In genomic region chr7:3923307-3923918, GRCh38 we compare ENCODE assay signal across 1 cellular context.
TF ChIP-seq lines count a peak whose summit lies in the region.

No MANE protein-coding gene starts in this region.

TF ChIP-seq in GM23338, 12 proteins besides CTCF, POLR2A, EP300 and RAD21:
- TF ChIP-seq ZNF462 (CRISPR knock-in tag; IDR thresholded peaks at IDR 0.05), result no peak
- TF ChIP-seq JUNB (IDR thresholded peaks at IDR 0.05; ENCODE audit: unreplicated experiment), result no peak
- no peak for TF ChIP-seq CREB1 (CRISPR knock-in tag; IDR thresholded peaks at IDR 0.05; ENCODE audit: low read depth)
- no peak for TF ChIP-seq REST (IDR thresholded peaks at IDR 0.05; ENCODE audit: unreplicated experiment)
- TF ChIP-seq NANOG (IDR thresholded peaks at IDR 0.05; ENCODE audit: borderline replicate concordance), result no peak
- TF ChIP-seq EZH2phosphoT487 (IDR thresholded peaks at IDR 0.05; ENCODE audit: unreplicated experiment), result no peak
- no peak for TF ChIP-seq EZH2 (IDR thresholded peaks at IDR 0.05; ENCODE audit: low read depth, unreplicated experiment)
- no peak for TF ChIP-seq POLR2AphosphoS5 (IDR thresholded peaks at IDR 0.05; ENCODE audit: low read depth)
- TF ChIP-seq ZNF114 (CRISPR knock-in tag; IDR thresholded peaks at IDR 0.05), result no peak
- TF ChIP-seq ZNF331 (CRISPR knock-in tag; IDR thresholded peaks at IDR 0.05; ENCODE audit: low read depth), result no peak
- TF ChIP-seq ETS1 (IDR thresholded peaks at IDR 0.05), result no peak
- TF ChIP-seq STAT1 (IDR thresholded peaks at IDR 0.05; ENCODE audit: unreplicated experiment), result no peak
